In genomic region chr14:68760771-68761170, GRCh38 we compare ENCODE assay signal across 31 cellular contexts.
"Had no signal": no experiment of that assay in that cellular context is flagged by ENCODE, and none has a peak within 500 bp of the region (broad histone marks: within the 10 kb centered on the region; RNA-seq: fewer than 3 reads in every experiment).

No MANE protein-coding gene starts in this region.

- H3K4me1 ChIP-seq: prostate gland had no signal

- FAIRE-seq: endothelial cell of umbilical vein had no signal

- H3K4me3 Mint-ChIP-seq: endodermal cell; immature natural killer cell; memory B cell; naive thymus-derived CD4-positive, alpha-beta T cell; nephron progenitor cell; stimulated activated memory B cell treated with anti-CD40 and anti-IgM and Interleukin-4, amounts not matched to agents 10 μg/mL and 1 μg/mL and 100 μg/mL, for 72 hours; type B pancreatic cell had no signal

- H3K27ac Mint-ChIP-seq: endodermal cell, memory B cell, nephron progenitor cell, type B pancreatic cell had no signal

- H3K27me3 Mint-ChIP-seq: memory B cell; stimulated activated memory B cell treated with anti-CD40 and anti-IgM and Interleukin-4, amounts not matched to agents 10 μg/mL and 1 μg/mL and 100 μg/mL, for 72 hours; type B pancreatic cell had no signal

- H3K27ac ChIP-seq: esophagus muscularis mucosa, prostate gland, right atrium auricular region, tibial artery had no signal

- DNase-seq: cerebellar nuclear complex; cortex of kidney; effector CD8-positive, alpha-beta T cell; endodermal cell; foreskin melanocyte; glutamatergic neuron; heart right ventricle; hippocampal formation; immature natural killer cell; islet precursor cell; kidney glomerular epithelial cell; left ventricle myocardium superior; midbrain; naive thymus-derived CD4-positive, alpha-beta T cell; nephron progenitor cell; nucleus accumbens; spleen; stimulated activated CD4-positive, alpha-beta T cell treated with anti-CD3 and anti-CD28 coated beads, Interleukin-4, amount 100 ng/mL, for 4 hours; stimulated activated naive CD8-positive, alpha-beta T cell treated with anti-CD3 and anti-CD28 coated beads, Interleukin-15, Interleukin-2, amounts not matched to agents 100 U/mL and 50 U/mL, for 24 hours; substantia nigra; testis; tibial artery had no signal

- H3K4me3 ChIP-seq: esophagus muscularis mucosa, heart right ventricle, lung, prostate gland, right atrium auricular region, spleen, testis, tibial artery had no signal

- H3K36me3 ChIP-seq: esophagus muscularis mucosa, heart right ventricle, prostate gland, right atrium auricular region, spleen, tibial artery had no signal

- ATAC-seq: heart right ventricle; left ventricle myocardium superior; naive thymus-derived CD4-positive, alpha-beta T cell; sciatic nerve; stimulated activated memory B cell treated with anti-CD40 and anti-IgM and Interleukin-4, amounts not matched to agents 10 μg/mL and 1 μg/mL and 100 μg/mL, for 72 hours; stimulated activated naive CD8-positive, alpha-beta T cell treated with anti-CD3 and anti-CD28 coated beads, Interleukin-15, Interleukin-2, amounts not matched to agents 100 U/mL and 50 U/mL, for 24 hours had no signal

- H3K27me3 ChIP-seq: esophagus muscularis mucosa, heart right ventricle, right atrium auricular region, spleen, testis, tibial artery had no signal

- H3K36me3 Mint-ChIP-seq: naive thymus-derived CD4-positive, alpha-beta T cell; stimulated activated memory B cell treated with anti-CD40 and anti-IgM and Interleukin-4, amounts not matched to agents 10 μg/mL and 1 μg/mL and 100 μg/mL, for 72 hours; type B pancreatic cell had no signal

- H3K9me3 ChIP-seq: esophagus muscularis mucosa, heart right ventricle, prostate gland, right atrium auricular region, spleen, testis, tibial artery had no signal

- H3K9me3 Mint-ChIP-seq: endodermal cell; memory B cell; nephron progenitor cell; stimulated activated memory B cell treated with anti-CD40 and anti-IgM and Interleukin-4, amounts not matched to agents 10 μg/mL and 1 μg/mL and 100 μg/mL, for 72 hours had no signal
